In genomic region chr1:24344090-24344742, GRCh38 we compare ENCODE assay signal across 24 cellular contexts. TPM values are rescaled to one million over a fixed set of nuclear protein-coding genes. Genes with fewer than 3 reads are reported as not detected.
DNase-seq lines count a peak whose midpoint lies in the region; ATAC-seq and TF ChIP-seq lines count a peak whose summit lies in the region.
"Had no signal": no experiment of that assay in that cellular context is flagged by ENCODE, and none has a peak within 500 bp of the region (broad histone marks: within the 10 kb centered on the region; RNA-seq: fewer than 3 reads in every experiment).

No MANE protein-coding gene starts in this region.

- ATAC-seq in HG03108 (IDR thresholded peaks at IDR 0.05; ENCODE audit: unreplicated experiment) (no peak), GM21576 (IDR thresholded peaks at IDR 0.05; ENCODE audit: unreplicated experiment) (no peak)
- ATAC-seq in activated CD8-positive, alpha-beta T cell treated with anti-CD3 and anti-CD28 coated beads, Interleukin-2, amount 10 ng/mL, durations not matched to agents 7 days and 5 days: no peak
- ATAC-seq: heart right ventricle; psoas muscle; stimulated activated memory B cell treated with anti-CD40 and anti-IgM and Interleukin-4, amounts not matched to agents 10 μg/mL and 1 μg/mL and 100 μg/mL, for 72 hours had no signal

- no peak overlapping the region for H2AFZ ChIP-seq in neural progenitor cell (replicated peaks)

- TF ChIP-seq CTCF in HEK293 (tag by site-specific recombination; IDR thresholded peaks at IDR 0.05) (no peak), neural progenitor cell (IDR thresholded peaks at IDR 0.05) (no peak)

- H3K4me3 Mint-ChIP-seq in neural progenitor cell: no peak overlapping the region
- H3K4me3 Mint-ChIP-seq in activated CD8-positive, alpha-beta T cell treated with anti-CD3 and anti-CD28 coated beads, Interleukin-2, amount 10 ng/mL, durations not matched to agents 7 days and 5 days: no peak overlapping the region
- H3K4me3 Mint-ChIP-seq: brain; CD4-positive, alpha-beta T cell; stimulated activated memory B cell treated with anti-CD40 and anti-IgM and Interleukin-4, amounts not matched to agents 10 μg/mL and 1 μg/mL and 100 μg/mL, for 72 hours had no signal

- H3K27me3 ChIP-seq in neural progenitor cell: no peaks in the 10 kb centered on the region
- H3K27me3 ChIP-seq: adrenal gland, esophagus muscularis mucosa, suprapubic skin had no signal

- H3K4me1 Mint-ChIP-seq in neural progenitor cell: peaks cover 42% of the 10 kb centered on the region
- H3K4me1 Mint-ChIP-seq in activated CD8-positive, alpha-beta T cell treated with anti-CD3 and anti-CD28 coated beads, Interleukin-2, amount 10 ng/mL, durations not matched to agents 7 days and 5 days (ENCODE audit: low read depth): no peaks in the 10 kb centered on the region
- H3K4me1 Mint-ChIP-seq: stimulated activated memory B cell treated with anti-CD40 and anti-IgM and Interleukin-4, amounts not matched to agents 10 μg/mL and 1 μg/mL and 100 μg/mL, for 72 hours had no signal

- DNase-seq in AG20443 (ENCODE audit: low spot score): peak; percentile 23
- peak; percentile 75 for DNase-seq in cerebellar cortex (ENCODE audit: low spot score)
- DNase-seq in neural progenitor cell (ENCODE audit: low spot score): no peak
- no peak for DNase-seq in activated CD8-positive, alpha-beta T cell treated with anti-CD3 and anti-CD28 coated beads, Interleukin-2, amount 10 ng/mL, durations not matched to agents 7 days and 5 days
- DNase-seq: activated naive CD4-positive, alpha-beta T cell treated with Interleukin-2 at 50 U/mL for 16 hours; adrenal gland; CD4-positive, alpha-beta T cell; foreskin melanocyte; H9; heart right ventricle; NCI-H510A; stimulated activated CD4-positive, alpha-beta T cell treated with anti-CD3 and anti-CD28 coated beads, Interleukin-15, amount 100 ng/mL, for 24 hours had no signal

- no peak overlapping the region for H3K9ac ChIP-seq in neural progenitor cell

- no peaks in the 10 kb centered on the region for H3K36me3 Mint-ChIP-seq in neural progenitor cell
- no peaks in the 10 kb centered on the region for H3K36me3 Mint-ChIP-seq in activated CD8-positive, alpha-beta T cell treated with anti-CD3 and anti-CD28 coated beads, Interleukin-2, amount 10 ng/mL, durations not matched to agents 7 days and 5 days (ENCODE audit: low read depth)
- H3K36me3 Mint-ChIP-seq: brain; stimulated activated memory B cell treated with anti-CD40 and anti-IgM and Interleukin-4, amounts not matched to agents 10 μg/mL and 1 μg/mL and 100 μg/mL, for 72 hours had no signal

- no peaks in the 10 kb centered on the region for H3K9me3 Mint-ChIP-seq in neural progenitor cell
- no peaks in the 10 kb centered on the region for H3K9me3 Mint-ChIP-seq in activated CD8-positive, alpha-beta T cell treated with anti-CD3 and anti-CD28 coated beads, Interleukin-2, amount 10 ng/mL, durations not matched to agents 7 days and 5 days (ENCODE audit: insufficient read depth)
- H3K9me3 Mint-ChIP-seq: CD4-positive, alpha-beta T cell; H9; stimulated activated memory B cell treated with anti-CD40 and anti-IgM and Interleukin-4, amounts not matched to agents 10 μg/mL and 1 μg/mL and 100 μg/mL, for 72 hours had no signal

- H3K27ac ChIP-seq in HEK293 (ENCODE audit: extremely low read depth, low read depth, low read length): no peak overlapping the region
- H3K27ac ChIP-seq in neural progenitor cell: no peak overlapping the region
- H3K27ac ChIP-seq: adrenal gland, esophagus muscularis mucosa, heart right ventricle, psoas muscle, SK-N-MC, suprapubic skin had no signal

- no peak overlapping the region for H3K4me2 ChIP-seq in neural progenitor cell

- H3K27me3 Mint-ChIP-seq in neural progenitor cell (ENCODE audit: insufficient read depth, low read depth): peaks cover 15% of the 10 kb centered on the region
- peaks cover 19% of the 10 kb centered on the region for H3K27me3 Mint-ChIP-seq in activated CD8-positive, alpha-beta T cell treated with anti-CD3 and anti-CD28 coated beads, Interleukin-2, amount 10 ng/mL, durations not matched to agents 7 days and 5 days (ENCODE audit: low read depth)
- H3K27me3 Mint-ChIP-seq: CD4-positive, alpha-beta T cell had no signal

- no peaks in the 10 kb centered on the region for H3K4me1 ChIP-seq in HEK293 (ENCODE audit: control insufficient read depth, insufficient read depth, low read length)
- H3K4me1 ChIP-seq in neural progenitor cell: peaks cover 36% of the 10 kb centered on the region
- H3K4me1 ChIP-seq: adrenal gland, esophagus muscularis mucosa, heart right ventricle, psoas muscle, suprapubic skin had no signal

- H3K4me3 ChIP-seq in HEK293 (ENCODE audit: low read depth, low read length): no peak overlapping the region
- no peak overlapping the region for H3K4me3 ChIP-seq in neural progenitor cell
- H3K4me3 ChIP-seq: adrenal gland, esophagus muscularis mucosa, heart right ventricle, psoas muscle, SK-N-MC, suprapubic skin had no signal

- H3K9me3 ChIP-seq in HEK293 (ENCODE audit: control insufficient read depth, insufficient read depth, low read depth, low read length): no peaks in the 10 kb centered on the region
- no peaks in the 10 kb centered on the region for H3K9me3 ChIP-seq in neural progenitor cell (ENCODE audit: low read depth)
- H3K9me3 ChIP-seq: adrenal gland, esophagus muscularis mucosa, heart right ventricle, psoas muscle, suprapubic skin had no signal

- no peaks in the 10 kb centered on the region for H3F3A ChIP-seq in neural progenitor cell (ENCODE audit: low read depth)

- CTCF ChIA-PET in HEK293 (lab: Yijun Ruan, JAX): no interaction called here
- CTCF ChIA-PET in activated CD8-positive, alpha-beta T cell treated with anti-CD3 and anti-CD28 coated beads, Interleukin-2, amount 10 ng/mL, durations not matched to agents 7 days and 5 days (lab: Charles Lee): no interaction called here

- H3K27ac Mint-ChIP-seq in neural progenitor cell: peak overlapping the region; percentile 37
- no peak overlapping the region for H3K27ac Mint-ChIP-seq in activated CD8-positive, alpha-beta T cell treated with anti-CD3 and anti-CD28 coated beads, Interleukin-2, amount 10 ng/mL, durations not matched to agents 7 days and 5 days
- H3K27ac Mint-ChIP-seq: CD4-positive, alpha-beta T cell; stimulated activated memory B cell treated with anti-CD40 and anti-IgM and Interleukin-4, amounts not matched to agents 10 μg/mL and 1 μg/mL and 100 μg/mL, for 72 hours had no signal

- H4K20me1 ChIP-seq in neural progenitor cell (ENCODE audit: low read depth): no peaks in the 10 kb centered on the region

- H3K36me3 ChIP-seq in HEK293 (ENCODE audit: control insufficient read depth in 2 of 2, insufficient read depth in 1 of 2, low read length in 2 of 2) (peaks cover 0 to 4% of the 10 kb centered on the region in 2 experiments; a peak in 1 of 3 replicates), neural progenitor cell (no peaks in the 10 kb centered on the region)
- H3K36me3 ChIP-seq: adrenal gland, esophagus muscularis mucosa, heart right ventricle had no signal

- no peaks in the 10 kb centered on the region for H3K79me2 ChIP-seq in neural progenitor cell (ENCODE audit: low read depth)

- POLR2A ChIA-PET in HEK293 (lab: Yijun Ruan, JAX): interaction anchor here (0.6 kb wide), 1 partner anchor 73 kb away, joined by 3 read pairs; no protein-coding TSS in a partner anchor
- POLR2A ChIA-PET in activated CD8-positive, alpha-beta T cell treated with anti-CD3 and anti-CD28 coated beads, Interleukin-2, amount 10 ng/mL, durations not matched to agents 7 days and 5 days (lab: Charles Lee): no interaction called here

TF ChIP-seq in HEK293, 187 proteins besides CTCF, POLR2A, EP300 and RAD21 (continues in another document):
- TF ChIP-seq, protein P1, sequence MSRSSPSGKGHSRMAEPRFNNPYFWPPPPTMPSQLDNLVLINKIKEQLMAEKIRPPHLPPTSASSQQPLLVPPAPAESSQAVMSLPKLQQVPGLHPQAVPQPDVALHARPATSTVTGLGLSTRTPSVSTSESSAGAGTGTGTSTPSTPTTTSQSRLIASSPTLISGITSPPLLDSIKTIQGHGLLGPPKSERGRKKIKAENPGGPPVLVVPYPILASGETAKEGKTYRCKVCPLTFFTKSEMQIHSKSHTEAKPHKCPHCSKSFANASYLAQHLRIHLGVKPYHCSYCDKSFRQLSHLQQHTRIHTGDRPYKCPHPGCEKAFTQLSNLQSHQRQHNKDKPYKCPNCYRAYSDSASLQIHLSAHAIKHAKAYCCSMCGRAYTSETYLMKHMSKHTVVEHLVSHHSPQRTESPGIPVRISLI (tag by site-specific recombination; IDR thresholded peaks at IDR 0.05): peak; percentile 58
- no peak for TF ChIP-seq ZNF398 (tag by site-specific recombination; IDR thresholded peaks at IDR 0.05)

RNA-seq across cellular contexts. Expression of gene GRHL3, which starts 25.1 kb away (rescaled TPM):
- 1.1 and 1.5 TPM in 2 replicates for total RNA-seq in neural progenitor cell (ENCODE audit: low replicate concordance)
- not detected for total RNA-seq in activated CD8-positive, alpha-beta T cell treated with anti-CD3 and anti-CD28 coated beads, Interleukin-2, amount 10 ng/mL, durations not matched to agents 7 days and 5 days
- total RNA-seq: A673; CD4-positive, alpha-beta T cell; Daoy; dermis microvascular lymphatic vessel endothelial cell; esophagus muscularis mucosa; heart right ventricle had no signal

Comparison
In these comparisons a context has a peak if more than half of its experiments do, and no peak if none do; other contexts are left out.
1. DNase-seq: peak in AG20443 (single experiment) and cerebellar cortex (single experiment); none in neural progenitor cell (single experiment) and activated CD8-positive, alpha-beta T cell treated with anti-CD3 and anti-CD28 coated beads, Interleukin-2, amount 10 ng/mL, durations not matched to agents 7 days and 5 days (single experiment).